In genomic region chrX:119990409-119990994, GRCh38 we compare ENCODE assay signal across 9 cellular contexts. TPM values are rescaled to one million over a fixed set of nuclear protein-coding genes. Genes with fewer than 3 reads are reported as not detected.
DNase-seq lines count a peak whose midpoint lies in the region; TF ChIP-seq lines count a peak whose summit lies in the region.
"Had no signal": no experiment of that assay in that cellular context is flagged by ENCODE, and none has a peak within 500 bp of the region (broad histone marks: within the 10 kb centered on the region; RNA-seq: fewer than 3 reads in every experiment).

No MANE protein-coding gene starts in this region.

- intact Hi-C loops in esophagus muscularis mucosa (cut with DNase I) (no loop called here), Caco-2 (cut with micrococcal nuclease; ENCODE audit: unreplicated experiment) (no loop called here)

- peaks cover 6% of the 10 kb centered on the region for H3K4me1 Mint-ChIP-seq in T-helper 1 cell treated with Interleukin-12 subunit alpha and Interleukin-12 subunit beta and Interleukin-4 antibody, amounts not matched to agents 30 μg/mL and 1 μg/mL, for 36 hours (ENCODE audit: low read depth)
- no peaks in the 10 kb centered on the region for H3K4me1 Mint-ChIP-seq in Caco-2 (ENCODE audit: low read depth, unreplicated experiment)

- H3K4me3 Mint-ChIP-seq in T-helper 1 cell treated with Interleukin-12 subunit alpha and Interleukin-12 subunit beta and Interleukin-4 antibody, amounts not matched to agents 30 μg/mL and 1 μg/mL, for 36 hours, result peak overlapping the region; percentile 72
- no peak overlapping the region for H3K4me3 Mint-ChIP-seq in Caco-2 (ENCODE audit: unreplicated experiment)

- no peaks in the 10 kb centered on the region for H3K9me3 ChIP-seq in esophagus muscularis mucosa
- H3K9me3 ChIP-seq in skeletal muscle tissue (ENCODE audit: control insufficient read depth in 3 of 3, low read length in 3 of 3), result no peaks in the 10 kb centered on the region
- no peaks in the 10 kb centered on the region for H3K9me3 ChIP-seq in Caco-2

- WGBS in esophagus muscularis mucosa, result 38% methylated on average over 32 of the region's 42 CpGs

- no peak for TF ChIP-seq POLR2A in esophagus muscularis mucosa (IDR thresholded peaks at IDR 0.05; ENCODE audit: low read depth)

- no peak overlapping the region for H3K9ac ChIP-seq in skeletal muscle tissue (ENCODE audit: low read depth in 1 of 3, low read length in 3 of 3)

- H3K36me3 Mint-ChIP-seq in T-helper 1 cell treated with Interleukin-12 subunit alpha and Interleukin-12 subunit beta and Interleukin-4 antibody, amounts not matched to agents 30 μg/mL and 1 μg/mL, for 36 hours (ENCODE audit: low read depth), result no peaks in the 10 kb centered on the region
- no peaks in the 10 kb centered on the region for H3K36me3 Mint-ChIP-seq in Caco-2 (ENCODE audit: insufficient read depth, unreplicated experiment)

- H3K27me3 ChIP-seq in esophagus muscularis mucosa (peaks cover 0 to 62% (median 19%) of the 10 kb centered on the region in 4 donors), skeletal muscle tissue (ENCODE audit: control insufficient read depth in 3 of 3, insufficient read depth in 3 of 3, low read length in 3 of 3) (peaks cover 37 to 58% (median 46%) of the 10 kb centered on the region in 3 donors), Caco-2 (replicated peaks; ENCODE audit: control insufficient read depth, insufficient read depth, low read length) (no peaks in the 10 kb centered on the region)

- H3K36me3 ChIP-seq in esophagus muscularis mucosa, result no peaks in the 10 kb centered on the region
- no peaks in the 10 kb centered on the region for H3K36me3 ChIP-seq in skeletal muscle tissue (ENCODE audit: control insufficient read depth in 3 of 3, insufficient read depth in 3 of 3, low read length in 3 of 3)
- no peaks in the 10 kb centered on the region for H3K36me3 ChIP-seq in Caco-2 (ENCODE audit: control insufficient read depth, insufficient read depth, low read length)

- H3K4me1 ChIP-seq in esophagus muscularis mucosa, result peaks cover 8 to 16% (median 14%) of the 10 kb centered on the region in 4 donors
- peaks cover 3 to 16% (median 9%) of the 10 kb centered on the region in 3 donors for H3K4me1 ChIP-seq in skeletal muscle tissue (ENCODE audit: control insufficient read depth in 3 of 3, insufficient read depth in 3 of 3, low read length in 3 of 3)
- H3K4me1 ChIP-seq in Caco-2, result no peaks in the 10 kb centered on the region

- POLR2A ChIA-PET in Caco-2 (lab: Charles Lee), result no interaction called here

- H3K9me3 Mint-ChIP-seq in T-helper 1 cell treated with Interleukin-12 subunit alpha and Interleukin-12 subunit beta and Interleukin-4 antibody, amounts not matched to agents 30 μg/mL and 1 μg/mL, for 36 hours, result no peaks in the 10 kb centered on the region
- H3K9me3 Mint-ChIP-seq in Caco-2 (ENCODE audit: unreplicated experiment), result no peaks in the 10 kb centered on the region

- no peak for TF ChIP-seq EP300 in esophagus muscularis mucosa (IDR thresholded peaks at IDR 0.05)

- peak overlapping the region; percentile 15 to 46 (median 30) for H3K4me3 ChIP-seq in esophagus muscularis mucosa
- H3K4me3 ChIP-seq in skeletal muscle tissue (ENCODE audit: low read length in 3 of 3), result peak overlapping the region in 2 of 3 donors; percentile 6 to 51
- no peak overlapping the region for H3K4me3 ChIP-seq in Caco-2 (ENCODE audit: low read depth, low read length)

- CTCF ChIA-PET in Caco-2 (lab: Charles Lee), result no interaction called here

- no TSS peak for BruUV-seq in Caco-2 (replicated peaks; lab: Mats Ljungman, UMichigan)

- H3K27me3 Mint-ChIP-seq in T-helper 1 cell treated with Interleukin-12 subunit alpha and Interleukin-12 subunit beta and Interleukin-4 antibody, amounts not matched to agents 30 μg/mL and 1 μg/mL, for 36 hours (ENCODE audit: low read depth), result peaks cover 67% of the 10 kb centered on the region
- no peaks in the 10 kb centered on the region for H3K27me3 Mint-ChIP-seq in Caco-2 (ENCODE audit: insufficient read depth, unreplicated experiment)

- H3K27ac ChIP-seq in esophagus muscularis mucosa (replicated peaks in 1 of 4) (no peak overlapping the region), skeletal muscle tissue (ENCODE audit: low read depth, low read length) (no peak overlapping the region)

- H3K27ac Mint-ChIP-seq in T-helper 1 cell treated with Interleukin-12 subunit alpha and Interleukin-12 subunit beta and Interleukin-4 antibody, amounts not matched to agents 30 μg/mL and 1 μg/mL, for 36 hours, result no peak overlapping the region
- H3K27ac Mint-ChIP-seq in Caco-2 (ENCODE audit: unreplicated experiment), result no peak overlapping the region

- TF ChIP-seq CTCF in esophagus muscularis mucosa (IDR thresholded peaks at IDR 0.05) (no peak), Caco-2 (IDR thresholded peaks at IDR 0.05; ENCODE audit: insufficient read depth in 1 of 2, low read depth in 1 of 2, low read length in 1 of 2, severe bottlenecking in 1 of 2, unreplicated experiment in 1 of 2) (no peak)

- DNase-seq in T-helper 1 cell (no peak), OCI-M1 (lab: John Stamatoyannopoulos, UW) (peak; percentile 22), esophagus muscularis mucosa (ENCODE audit: extremely low spot score) (no peak), Caco-2 (no peak), LoVo (ENCODE audit: low spot score) (no peak), NCI-H1694 treated with DMSO at 0.1 percent for 48 hours (lab: John Stamatoyannopoulos, UW) (no peak)
- DNase-seq: NCI-H1930 had no signal

RNA-seq across cellular contexts. Expression of gene NKAP, which starts 47.0 kb away (rescaled TPM):
- total RNA-seq in esophagus muscularis mucosa (1 to 10 TPM; 5.3 to 7.1 (median 6.6) TPM), skeletal muscle tissue (4.2 TPM), Caco-2 (2022) (7.2 and 9.5 TPM in 2 replicates)
